Comparison of ENCODE assay signal across 8 cellular contexts in the genomic region with DNA sequence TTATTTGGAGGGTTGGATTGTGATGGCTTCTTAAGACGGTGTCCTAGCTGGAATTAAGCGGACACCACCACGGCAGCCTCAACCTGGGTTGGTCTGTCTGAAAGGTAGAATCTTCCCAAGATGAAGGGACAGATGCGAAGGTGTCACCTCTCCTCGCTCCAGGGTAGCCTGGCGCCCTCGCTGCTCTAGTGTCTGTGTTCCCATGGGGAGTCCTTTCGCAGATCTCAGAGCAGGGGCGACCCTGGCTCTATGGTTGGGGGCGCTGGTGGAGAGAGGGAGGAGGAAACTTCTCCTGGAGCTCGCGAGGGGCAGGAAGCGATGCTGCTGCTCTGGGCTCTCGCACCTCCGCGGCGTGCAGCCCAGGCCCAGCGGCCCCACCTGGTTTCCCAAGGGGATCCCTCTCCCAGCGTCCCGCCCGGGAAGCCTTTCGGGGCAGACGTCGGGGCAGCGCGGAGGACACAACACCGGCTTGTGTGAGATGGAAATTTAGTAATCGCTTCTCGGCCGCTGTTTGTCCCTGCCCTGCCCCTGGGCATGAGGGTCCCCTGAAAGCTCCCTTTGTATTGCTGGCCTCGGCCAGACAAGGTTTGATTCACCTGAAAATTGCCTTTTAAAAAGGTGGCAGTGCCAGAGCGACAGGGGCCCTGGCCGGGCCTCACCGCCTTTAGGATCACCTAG. TPM values are rescaled to one million over a fixed set of nuclear protein-coding genes. Genes with fewer than 3 reads are reported as not detected.
A peak's percentile ranks its signal among the peaks of the same experiment; 100 is the strongest.
DNase-seq lines count a peak whose midpoint lies in the region; ATAC-seq and TF ChIP-seq lines count a peak whose summit lies in the region.

No MANE protein-coding gene starts in this region.

- no peak overlapping the region for H3K9ac ChIP-seq in MM.1S (ENCODE audit: low read length)
- no peak overlapping the region for H3K9ac ChIP-seq in fibroblast of lung (ENCODE audit: insufficient read depth, low read length)

- H3K4me2 ChIP-seq in MM.1S (ENCODE audit: low read depth, low read length) (peak overlapping the region; percentile 99), fibroblast of lung (ENCODE audit: extremely low read depth, insufficient read depth, low read length) (peak overlapping the region; percentile 93)

- H3F3A ChIP-seq in MM.1S (ENCODE audit: insufficient read depth, low read length), result no peaks in the 10 kb centered on the region

- H2AFZ ChIP-seq in MM.1S (ENCODE audit: low read length) (peak overlapping the region; percentile 73), fibroblast of lung (ENCODE audit: low read length) (no peak overlapping the region)

- TF ChIP-seq CTCF in MM.1S (IDR thresholded peaks at IDR 0.05; ENCODE audit: low read length), result no peak
- TF ChIP-seq CTCF in fibroblast of lung (conservative IDR thresholded peaks at IDR 0.05 in 1 of 2, IDR thresholded peaks at IDR 0.05 in 1 of 2; ENCODE audit: low read depth in 1 of 2, low read length in 2 of 2), result no peak

- H3K4me1 ChIP-seq in MM.1S (ENCODE audit: low read length), result 0 out of 2 replicates have a peak, but pooled peaks cover 3% of the 10 kb centered on the region
- H3K4me1 ChIP-seq in fibroblast of lung (ENCODE audit: control insufficient read depth, extremely low read depth, insufficient read depth, low read length), result peaks cover 2% of the 10 kb centered on the region

- H3K79me2 ChIP-seq in MM.1S (ENCODE audit: low read length), result no peaks in the 10 kb centered on the region
- no peaks in the 10 kb centered on the region for H3K79me2 ChIP-seq in fibroblast of lung (ENCODE audit: control insufficient read depth, insufficient read depth, low read length)

- intact Hi-C loops in sciatic nerve (cut with DNase I), result no loop called here

- no peaks in the 10 kb centered on the region for H3K9me2 ChIP-seq in MM.1S (replicated peaks; ENCODE audit: insufficient read depth, low read length)

- peak; percentile 15 for DNase-seq in 8988T
- no peak for DNase-seq in MM.1S
- no peak for DNase-seq in fibroblast of lung (ENCODE audit: low read depth in 2 of 2)
- peak; percentile 55 for DNase-seq in sciatic nerve (ENCODE audit: low spot score)
- no peak for DNase-seq in kidney tubule cell (ENCODE audit: low spot score)
- no peak for DNase-seq in kidney glomerular epithelial cell (lab: John Stamatoyannopoulos, UW)

- H3K36me3 ChIP-seq in MM.1S (replicated peaks; ENCODE audit: insufficient read depth, low read length), result no peaks in the 10 kb centered on the region
- H3K36me3 ChIP-seq in fibroblast of lung (ENCODE audit: control insufficient read depth, insufficient read depth, low read length), result no peaks in the 10 kb centered on the region

- H3K27me3 ChIP-seq in MM.1S (replicated peaks; ENCODE audit: insufficient read depth, low read length) (peaks cover 14% of the 10 kb centered on the region), fibroblast of lung (ENCODE audit: control insufficient read depth, insufficient read depth, low read length) (peaks cover 32% of the 10 kb centered on the region)

- peak overlapping the region; percentile 74 for H3K4me3 ChIP-seq in MM.1S (ENCODE audit: low read length)
- peak overlapping the region; percentile 30 to 67 (median 60) for H3K4me3 ChIP-seq in fibroblast of lung (replicated peaks in 1 of 4; ENCODE audit: control extremely low read depth in 1 of 4, insufficient read depth in 1 of 4, low read depth in 3 of 4, low read length in 4 of 4)

- ATAC-seq in GM18517 (IDR thresholded peaks at IDR 0.05; ENCODE audit: unreplicated experiment), result peak; percentile 1
- peak; percentile 16 for ATAC-seq in sciatic nerve
- ATAC-seq in HG02763 (IDR thresholded peaks at IDR 0.05; ENCODE audit: unreplicated experiment), result no peak

- H4K20me1 ChIP-seq in MM.1S (ENCODE audit: insufficient read depth, low read length) (no peaks in the 10 kb centered on the region), fibroblast of lung (ENCODE audit: control insufficient read depth, extremely low read depth, insufficient read depth, low read length) (no peaks in the 10 kb centered on the region)

- H3K9me3 ChIP-seq in MM.1S (replicated peaks; ENCODE audit: insufficient read depth, low read length), result no peaks in the 10 kb centered on the region
- no peaks in the 10 kb centered on the region for H3K9me3 ChIP-seq in fibroblast of lung (ENCODE audit: control insufficient read depth, insufficient read depth, low read depth, low read length)

- H3K27ac ChIP-seq in MM.1S (ENCODE audit: low read length) (no peak overlapping the region), fibroblast of lung (ENCODE audit: insufficient read depth, low read length) (no peak overlapping the region)

RNA-seq across cellular contexts. Expression of gene RSPO3, which starts 1.8 kb away (rescaled TPM):
- total RNA-seq in fibroblast of lung (12.4 and 15.4 TPM in 2 replicates), sciatic nerve (17.2 TPM)
- polyA plus RNA-seq in fibroblast of lung, result 0.85 and 3.4 TPM in 2 replicates
- 1.2 and 6.9 TPM in 2 replicates for polyA plus RNA-seq in fibroblast of lung (2012)
- 0.94 and 2.0 TPM in 2 replicates for polyA minus RNA-seq in fibroblast of lung (ENCODE audit: low replicate concordance)

Comparison
In these comparisons a context has a peak if more than half of its experiments do, and no peak if none do; other contexts are left out.
1. DNase-seq: peak in 8988T (single experiment) and sciatic nerve (single experiment); none in MM.1S (single experiment), fibroblast of lung (0 of 2), kidney tubule cell (single experiment) and kidney glomerular epithelial cell (single experiment).